ENCODE assay signal across 20 cellular contexts in genomic region chr2:219611866-219612604, GRCh38. TPM values are rescaled to one million over a fixed set of nuclear protein-coding genes. Genes with fewer than 3 reads are reported as not detected.
DNase-seq lines count a peak whose midpoint lies in the region; ATAC-seq and TF ChIP-seq lines count a peak whose summit lies in the region.
"Had no signal": no experiment of that assay in that cellular context is flagged by ENCODE, and none has a peak within 500 bp of the region (broad histone marks: within the 10 kb centered on the region; RNA-seq: fewer than 3 reads in every experiment).

No MANE protein-coding gene starts in this region.

- ATAC-seq in CD4-positive, CD25-positive, alpha-beta regulatory T cell (ENCODE audit: low read depth in 2 of 2): no peak
- no peak for ATAC-seq in naive thymus-derived CD8-positive, alpha-beta T cell

- H4K20me1 ChIP-seq in BLaER1 (peaks cover 16% of the 10 kb centered on the region), OCI-LY3 (ENCODE audit: insufficient read depth, low read length) (no peaks in the 10 kb centered on the region)

- H3K9ac ChIP-seq in BLaER1 (no peak overlapping the region), OCI-LY3 (ENCODE audit: low read length) (no peak overlapping the region)

- peaks cover 42% of the 10 kb centered on the region for H3K36me3 Mint-ChIP-seq in CD4-positive, CD25-positive, alpha-beta regulatory T cell
- H3K36me3 Mint-ChIP-seq in naive thymus-derived CD8-positive, alpha-beta T cell: peaks cover 0 to 45% (median 13%) of the 10 kb centered on the region in 3 donors

- H3K27ac ChIP-seq in BLaER1 (0 out of 2 replicates have a peak overlapping the region, but pooled peaks have one; percentile 29), OCI-LY3 (ENCODE audit: low read length) (no peak overlapping the region)
- no peak overlapping the region for H3K27ac ChIP-seq in CD4-positive, CD25-positive, alpha-beta regulatory T cell (ENCODE audit: insufficient read depth, low read length, poor library complexity, severe bottlenecking)
- H3K27ac ChIP-seq: sigmoid colon, suprapubic skin had no signal

- no peaks in the 10 kb centered on the region for H3K27me3 Mint-ChIP-seq in CD4-positive, CD25-positive, alpha-beta regulatory T cell
- H3K27me3 Mint-ChIP-seq in naive thymus-derived CD8-positive, alpha-beta T cell: no peaks in the 10 kb centered on the region
- H3K27me3 Mint-ChIP-seq: activated B cell treated with CpG ODN at 0.5 μM for 24 hours, T-helper 17 cell had no signal

- DNase-seq in CD4-positive, CD25-positive, alpha-beta regulatory T cell: no peak
- DNase-seq in naive thymus-derived CD8-positive, alpha-beta T cell: no peak
- DNase-seq in dermis blood vessel endothelial cell (no peak), 8988T (no peak), HuH-7.5 (ENCODE audit: low spot score) (no peak)
- DNase-seq: activated B cell treated with CpG ODN at 0.5 μM for 24 hours; DND-41; kidney glomerular epithelial cell; NCI-H1417 treated with DMSO at 0.1 percent for 48 hours; NCI-H446 treated with DMSO at 0.1 percent for 48 hours; SIG-M5; stimulated activated CD4-positive, alpha-beta T cell treated with anti-CD3 and anti-CD28 coated beads, Interleukin-4, amount 100 ng/mL, for 1 hour; T-helper 17 cell had no signal

- peaks cover 32% of the 10 kb centered on the region for H3K4me1 ChIP-seq in BLaER1
- no peaks in the 10 kb centered on the region for H3K4me1 ChIP-seq in CD4-positive, CD25-positive, alpha-beta regulatory T cell (ENCODE audit: control insufficient read depth, insufficient read depth, low read length, poor library complexity, severe bottlenecking)
- peaks cover 10% of the 10 kb centered on the region for H3K4me1 ChIP-seq in OCI-LY3 (ENCODE audit: low read length)
- H3K4me1 ChIP-seq: sigmoid colon, suprapubic skin had no signal

- no peaks in the 10 kb centered on the region for H3K9me3 Mint-ChIP-seq in CD4-positive, CD25-positive, alpha-beta regulatory T cell
- no peaks in the 10 kb centered on the region for H3K9me3 Mint-ChIP-seq in naive thymus-derived CD8-positive, alpha-beta T cell
- H3K9me3 Mint-ChIP-seq: activated B cell treated with CpG ODN at 0.5 μM for 24 hours had no signal

- peak overlapping the region; percentile 57 for H3K4me2 ChIP-seq in BLaER1
- H3K4me2 ChIP-seq in OCI-LY3 (ENCODE audit: low read length): peak overlapping the region; percentile 46; the same call in 1 of the 2 replicates

- H2AFZ ChIP-seq in OCI-LY3 (ENCODE audit: low read depth, low read length): no peak overlapping the region

- H3K4me3 Mint-ChIP-seq in CD4-positive, CD25-positive, alpha-beta regulatory T cell: no peak overlapping the region
- peak overlapping the region in 7 of 10 donors; percentile 17 to 83 (median 66) for H3K4me3 Mint-ChIP-seq in naive thymus-derived CD8-positive, alpha-beta T cell
- H3K4me3 Mint-ChIP-seq: T-helper 17 cell had no signal

- no peaks in the 10 kb centered on the region for H3K27me3 ChIP-seq in BLaER1
- H3K27me3 ChIP-seq in CD4-positive, CD25-positive, alpha-beta regulatory T cell (ENCODE audit: control insufficient read depth, insufficient read depth, low read length): no peaks in the 10 kb centered on the region
- H3K27me3 ChIP-seq in OCI-LY3 (ENCODE audit: low read depth, low read length): no peaks in the 10 kb centered on the region
- H3K27me3 ChIP-seq: ovary, sigmoid colon, suprapubic skin had no signal

- H3K27ac Mint-ChIP-seq in CD4-positive, CD25-positive, alpha-beta regulatory T cell: peak overlapping the region; percentile 46 to 92 (median 70)
- peak overlapping the region in 7 of 10 donors; percentile 54 to 92 (median 88) for H3K27ac Mint-ChIP-seq in naive thymus-derived CD8-positive, alpha-beta T cell
- H3K27ac Mint-ChIP-seq: activated B cell treated with CpG ODN at 0.5 μM for 24 hours, T-helper 17 cell had no signal

- H3K4me3 ChIP-seq in BLaER1: no peak overlapping the region
- H3K4me3 ChIP-seq in CD4-positive, CD25-positive, alpha-beta regulatory T cell (ENCODE audit: low read depth, low read length): no peak overlapping the region
- H3K4me3 ChIP-seq in OCI-LY3 (ENCODE audit: low read length): no peak overlapping the region
- H3K4me3 ChIP-seq: ovary, sigmoid colon, suprapubic skin had no signal

- POLR2A ChIA-PET in naive thymus-derived CD8-positive, alpha-beta T cell (lab: Charles Lee): no interaction called here

- TF ChIP-seq CTCF in OCI-LY3 (IDR thresholded peaks at IDR 0.05; ENCODE audit: low read depth, low read length): no peak

- no peaks in the 10 kb centered on the region for H3K9me3 ChIP-seq in BLaER1
- no peaks in the 10 kb centered on the region for H3K9me3 ChIP-seq in CD4-positive, CD25-positive, alpha-beta regulatory T cell (ENCODE audit: control insufficient read depth in 2 of 2, low read length in 2 of 2)
- H3K9me3 ChIP-seq in OCI-LY3 (ENCODE audit: insufficient read depth, low read length): no peaks in the 10 kb centered on the region
- H3K9me3 ChIP-seq: ovary, sigmoid colon, suprapubic skin had no signal

- H3K36me3 ChIP-seq in BLaER1 (peaks cover 86% of the 10 kb centered on the region), OCI-LY3 (replicated peaks; ENCODE audit: low read depth, low read length) (no peaks in the 10 kb centered on the region)
- H3K36me3 ChIP-seq in CD4-positive, CD25-positive, alpha-beta regulatory T cell (ENCODE audit: control insufficient read depth, insufficient read depth, low read length): peaks cover 26% of the 10 kb centered on the region
- H3K36me3 ChIP-seq: ovary had no signal

- no peaks in the 10 kb centered on the region for H3K79me2 ChIP-seq in OCI-LY3 (ENCODE audit: low read length)

- peaks cover 0 to 15% (median 6%) of the 10 kb centered on the region in 4 donors for H3K4me1 Mint-ChIP-seq in CD4-positive, CD25-positive, alpha-beta regulatory T cell
- H3K4me1 Mint-ChIP-seq in naive thymus-derived CD8-positive, alpha-beta T cell: peaks cover 16 to 22% (median 19%) of the 10 kb centered on the region in 4 donors

RNA-seq across cellular contexts. Expression of gene STK11IP, which starts 14.4 kb away (rescaled TPM):
- 45.7 TPM for total RNA-seq in CD4-positive, CD25-positive, alpha-beta regulatory T cell
- polyA plus RNA-seq in CD4-positive, CD25-positive, alpha-beta regulatory T cell: 10 to 100 TPM in 1 of 4 donors, 1 to 10 TPM in 3; 6.8 to 10.1 (median 8.4) TPM
- 10 to 100 TPM; 42.7 to 50.2 TPM for total RNA-seq in naive thymus-derived CD8-positive, alpha-beta T cell
- 1 to 10 TPM; 5.4 to 9.3 (median 6.6) TPM for polyA plus RNA-seq in naive thymus-derived CD8-positive, alpha-beta T cell
- 10.0 and 13.9 TPM in 2 replicates for total RNA-seq in dermis blood vessel endothelial cell

RNA-seq across cellular contexts. Expression of gene SLC4A3, which starts 15.4 kb away (rescaled TPM):
- not detected for total RNA-seq in CD4-positive, CD25-positive, alpha-beta regulatory T cell
- not detected for polyA plus RNA-seq in CD4-positive, CD25-positive, alpha-beta regulatory T cell
- total RNA-seq in naive thymus-derived CD8-positive, alpha-beta T cell: under 1 TPM; 0.19 to 0.36 TPM
- not detected for polyA plus RNA-seq in naive thymus-derived CD8-positive, alpha-beta T cell
- total RNA-seq in dermis blood vessel endothelial cell: 0.17 and 0.37 TPM in 2 replicates
- total RNA-seq: activated B cell treated with CpG ODN at 0.5 μM for 24 hours, OCI-LY7 had no signal

RNA-seq across cellular contexts. Expression of gene INHA, which starts 39.9 kb away (rescaled TPM):
- total RNA-seq in CD4-positive, CD25-positive, alpha-beta regulatory T cell: not detected
- not detected for polyA plus RNA-seq in CD4-positive, CD25-positive, alpha-beta regulatory T cell
- not detected for total RNA-seq in naive thymus-derived CD8-positive, alpha-beta T cell
- not detected for polyA plus RNA-seq in naive thymus-derived CD8-positive, alpha-beta T cell
- total RNA-seq in dermis blood vessel endothelial cell: not detected in 2 replicates
- total RNA-seq: activated B cell treated with CpG ODN at 0.5 μM for 24 hours; activated CD8-positive, alpha-beta memory T cell treated with anti-CD3 and anti-CD28 coated beads for 36 hours; OCI-LY7; T-helper 17 cell had no signal

RNA-seq across cellular contexts. Expression of gene OBSL1, which starts 40.7 kb away (rescaled TPM):
- 0.57 TPM for total RNA-seq in CD4-positive, CD25-positive, alpha-beta regulatory T cell
- not detected for polyA plus RNA-seq in CD4-positive, CD25-positive, alpha-beta regulatory T cell
- 1 to 10 TPM in 1 of 2 experiments, under 1 TPM in 1; 0.96 to 1.1 TPM for total RNA-seq in naive thymus-derived CD8-positive, alpha-beta T cell
- polyA plus RNA-seq in naive thymus-derived CD8-positive, alpha-beta T cell: not detected
- 38.8 TPM in 2 replicates for total RNA-seq in dermis blood vessel endothelial cell
- total RNA-seq: activated B cell treated with CpG ODN at 0.5 μM for 24 hours had no signal

Comparison
In these comparisons a context has a peak if more than half of its experiments do, and no peak if none do; other contexts are left out.
1. H3K4me3 Mint-ChIP-seq: peak in naive thymus-derived CD8-positive, alpha-beta T cell (7 of 10); none in CD4-positive, CD25-positive, alpha-beta regulatory T cell (0 of 4).